Comparison of ENCODE assay signal across 1 cellular context in genomic region chr1:26692793-26693490, GRCh38.
TF ChIP-seq lines count a peak whose summit lies in the region.

No MANE protein-coding gene starts in this region.

TF ChIP-seq in GM12878, 131 proteins besides CTCF, POLR2A, EP300 and RAD21 (continued from another document and continues in another):
- TF ChIP-seq, protein P1, sequence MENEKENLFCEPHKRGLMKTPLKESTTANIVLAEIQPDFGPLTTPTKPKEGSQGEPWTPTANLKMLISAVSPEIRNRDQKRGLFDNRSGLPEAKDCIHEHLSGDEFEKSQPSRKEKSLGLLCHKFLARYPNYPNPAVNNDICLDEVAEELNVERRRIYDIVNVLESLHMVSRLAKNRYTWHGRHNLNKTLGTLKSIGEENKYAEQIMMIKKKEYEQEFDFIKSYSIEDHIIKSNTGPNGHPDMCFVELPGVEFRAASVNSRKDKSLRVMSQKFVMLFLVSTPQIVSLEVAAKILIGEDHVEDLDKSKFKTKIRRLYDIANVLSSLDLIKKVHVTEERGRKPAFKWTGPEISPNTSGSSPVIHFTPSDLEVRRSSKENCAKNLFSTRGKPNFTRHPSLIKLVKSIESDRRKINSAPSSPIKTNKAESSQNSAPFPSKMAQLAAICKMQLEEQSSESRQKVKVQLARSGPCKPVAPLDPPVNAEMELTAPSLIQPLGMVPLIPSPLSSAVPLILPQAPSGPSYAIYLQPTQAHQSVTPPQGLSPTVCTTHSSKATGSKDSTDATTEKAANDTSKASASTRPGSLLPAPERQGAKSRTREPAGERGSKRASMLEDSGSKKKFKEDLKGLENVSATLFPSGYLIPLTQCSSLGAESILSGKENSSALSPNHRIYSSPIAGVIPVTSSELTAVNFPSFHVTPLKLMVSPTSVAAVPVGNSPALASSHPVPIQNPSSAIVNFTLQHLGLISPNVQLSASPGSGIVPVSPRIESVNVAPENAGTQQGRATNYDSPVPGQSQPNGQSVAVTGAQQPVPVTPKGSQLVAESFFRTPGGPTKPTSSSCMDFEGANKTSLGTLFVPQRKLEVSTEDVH (IDR thresholded peaks at IDR 0.05; ENCODE audit: low read depth, partially characterized antibody), result no peak
- TF ChIP-seq NKRF (conservative IDR thresholded peaks at IDR 0.05) (peak; percentile 63; the same call in 1 of the 2 replicates), ZNF217 (IDR thresholded peaks at IDR 0.05) (no peak), CHD2 (IDR thresholded peaks at IDR 0.05; ENCODE audit: borderline replicate concordance, low read depth, low read length) (peak; percentile 90), YBX1 (IDR thresholded peaks at IDR 0.05) (no peak), RFX5 (IDR thresholded peaks at IDR 0.05; ENCODE audit: low read depth, low read length) (peak; percentile 36; the same call in 1 of the 2 replicates), IRF3 (IDR thresholded peaks at IDR 0.05) (no peak), PAX8 (IDR thresholded peaks at IDR 0.05) (no peak), RELA (IDR thresholded peaks at IDR 0.05; ENCODE audit: borderline replicate concordance, partially characterized antibody) (no peak), ASH2L (IDR thresholded peaks at IDR 0.05; ENCODE audit: borderline replicate concordance, low read depth) (no peak), ZBTB40 (IDR thresholded peaks at IDR 0.05; ENCODE audit: borderline replicate concordance) (peak; percentile 72; the same call in 1 of the 2 replicates), ATF2 (IDR thresholded peaks at IDR 0.05; ENCODE audit: low read length) (no peak), BMI1 (IDR thresholded peaks at IDR 0.05; ENCODE audit: borderline replicate concordance) (no peak), MXI1 (IDR thresholded peaks at IDR 0.05; ENCODE audit: low read depth, low read length) (peak; percentile 79), NFIC (IDR thresholded peaks at IDR 0.05; ENCODE audit: low read depth, low read length) (no peak), JUND (IDR thresholded peaks at IDR 0.05; ENCODE audit: low read depth, low read length) (no peak), IKZF2 (IDR thresholded peaks at IDR 0.05) (peak; percentile 64 to 75; a peak in 3 of 4 replicates), KDM1A (IDR thresholded peaks at IDR 0.05; ENCODE audit: borderline replicate concordance) (no peak), NFYA (IDR thresholded peaks at IDR 0.05; ENCODE audit: borderline replicate concordance, low read depth, low read length) (no peak), SKIL (IDR thresholded peaks at IDR 0.05; ENCODE audit: low read depth, poor library complexity, severe bottlenecking) (no peak), ZNF274 (IDR thresholded peaks at IDR 0.05; ENCODE audit: insufficient read depth, insufficient read length) (no peak), HDAC2 (IDR thresholded peaks at IDR 0.05) (no peak), IKZF1 (conservative IDR thresholded peaks at IDR 0.05) (peak; percentile 84), CUX1 (IDR thresholded peaks at IDR 0.05; ENCODE audit: insufficient replicate concordance, low read depth, low read length) (no peak)
- TF ChIP-seq, protein P2, sequence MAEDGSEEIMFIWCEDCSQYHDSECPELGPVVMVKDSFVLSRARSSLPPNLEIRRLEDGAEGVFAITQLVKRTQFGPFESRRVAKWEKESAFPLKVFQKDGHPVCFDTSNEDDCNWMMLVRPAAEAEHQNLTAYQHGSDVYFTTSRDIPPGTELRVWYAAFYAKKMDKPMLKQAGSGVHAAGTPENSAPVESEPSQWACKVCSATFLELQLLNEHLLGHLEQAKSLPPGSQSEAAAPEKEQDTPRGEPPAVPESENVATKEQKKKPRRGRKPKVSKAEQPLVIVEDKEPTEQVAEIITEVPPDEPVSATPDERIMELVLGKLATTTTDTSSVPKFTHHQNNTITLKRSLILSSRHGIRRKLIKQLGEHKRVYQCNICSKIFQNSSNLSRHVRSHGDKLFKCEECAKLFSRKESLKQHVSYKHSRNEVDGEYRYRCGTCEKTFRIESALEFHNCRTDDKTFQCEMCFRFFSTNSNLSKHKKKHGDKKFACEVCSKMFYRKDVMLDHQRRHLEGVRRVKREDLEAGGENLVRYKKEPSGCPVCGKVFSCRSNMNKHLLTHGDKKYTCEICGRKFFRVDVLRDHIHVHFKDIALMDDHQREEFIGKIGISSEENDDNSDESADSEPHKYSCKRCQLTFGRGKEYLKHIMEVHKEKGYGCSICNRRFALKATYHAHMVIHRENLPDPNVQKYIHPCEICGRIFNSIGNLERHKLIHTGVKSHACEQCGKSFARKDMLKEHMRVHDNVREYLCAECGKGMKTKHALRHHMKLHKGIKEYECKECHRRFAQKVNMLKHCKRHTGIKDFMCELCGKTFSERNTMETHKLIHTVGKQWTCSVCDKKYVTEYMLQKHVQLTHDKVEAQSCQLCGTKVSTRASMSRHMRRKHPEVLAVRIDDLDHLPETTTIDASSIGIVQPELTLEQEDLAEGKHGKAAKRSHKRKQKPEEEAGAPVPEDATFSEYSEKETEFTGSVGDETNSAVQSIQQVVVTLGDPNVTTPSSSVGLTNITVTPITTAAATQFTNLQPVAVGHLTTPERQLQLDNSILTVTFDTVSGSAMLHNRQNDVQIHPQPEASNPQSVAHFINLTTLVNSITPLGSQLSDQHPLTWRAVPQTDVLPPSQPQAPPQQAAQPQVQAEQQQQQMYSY (CRISPR knock-in tag; IDR thresholded peaks at IDR 0.05), result no peak
- TF ChIP-seq, protein P3, sequence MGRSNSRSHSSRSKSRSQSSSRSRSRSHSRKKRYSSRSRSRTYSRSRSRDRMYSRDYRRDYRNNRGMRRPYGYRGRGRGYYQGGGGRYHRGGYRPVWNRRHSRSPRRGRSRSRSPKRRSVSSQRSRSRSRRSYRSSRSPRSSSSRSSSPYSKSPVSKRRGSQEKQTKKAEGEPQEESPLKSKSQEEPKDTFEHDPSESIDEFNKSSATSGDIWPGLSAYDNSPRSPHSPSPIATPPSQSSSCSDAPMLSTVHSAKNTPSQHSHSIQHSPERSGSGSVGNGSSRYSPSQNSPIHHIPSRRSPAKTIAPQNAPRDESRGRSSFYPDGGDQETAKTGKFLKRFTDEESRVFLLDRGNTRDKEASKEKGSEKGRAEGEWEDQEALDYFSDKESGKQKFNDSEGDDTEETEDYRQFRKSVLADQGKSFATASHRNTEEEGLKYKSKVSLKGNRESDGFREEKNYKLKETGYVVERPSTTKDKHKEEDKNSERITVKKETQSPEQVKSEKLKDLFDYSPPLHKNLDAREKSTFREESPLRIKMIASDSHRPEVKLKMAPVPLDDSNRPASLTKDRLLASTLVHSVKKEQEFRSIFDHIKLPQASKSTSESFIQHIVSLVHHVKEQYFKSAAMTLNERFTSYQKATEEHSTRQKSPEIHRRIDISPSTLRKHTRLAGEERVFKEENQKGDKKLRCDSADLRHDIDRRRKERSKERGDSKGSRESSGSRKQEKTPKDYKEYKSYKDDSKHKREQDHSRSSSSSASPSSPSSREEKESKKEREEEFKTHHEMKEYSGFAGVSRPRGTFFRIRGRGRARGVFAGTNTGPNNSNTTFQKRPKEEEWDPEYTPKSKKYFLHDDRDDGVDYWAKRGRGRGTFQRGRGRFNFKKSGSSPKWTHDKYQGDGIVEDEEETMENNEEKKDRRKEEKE (IDR thresholded peaks at IDR 0.05), result no peak
